In genomic region chr10:105140600-105140999, GRCh38 we compare ENCODE assay signal across 24 cellular contexts.
"Had no signal": no experiment of that assay in that cellular context is flagged by ENCODE, and none has a peak within 500 bp of the region (broad histone marks: within the 10 kb centered on the region; RNA-seq: fewer than 3 reads in every experiment).

No MANE protein-coding gene starts in this region.

- H3K4me3 ChIP-seq: colonic mucosa, coronary artery, dorsolateral prefrontal cortex, esophagus muscularis mucosa, esophagus squamous epithelium, gastrocnemius medialis, gastroesophageal sphincter, heart left ventricle, heart right ventricle had no signal

- H3K36me3 ChIP-seq: colonic mucosa, esophagus muscularis mucosa, esophagus squamous epithelium, gastrocnemius medialis, gastroesophageal sphincter, heart left ventricle, heart right ventricle had no signal

- ATAC-seq: effector memory CD8-positive, alpha-beta T cell; esophagus mucosa; foreskin keratinocyte; gastrocnemius medialis; gastroesophageal sphincter; heart left ventricle; heart right ventricle had no signal

- H3K4me1 ChIP-seq: colonic mucosa, esophagus muscularis mucosa, esophagus squamous epithelium, foreskin keratinocyte, gastrocnemius medialis, gastroesophageal sphincter, heart left ventricle, heart right ventricle had no signal

- H3K9me3 ChIP-seq: colonic mucosa, esophagus muscularis mucosa, esophagus squamous epithelium, gastrocnemius medialis, gastroesophageal sphincter, heart left ventricle, heart right ventricle had no signal

- H3K27ac ChIP-seq: colonic mucosa, coronary artery, dorsolateral prefrontal cortex, epithelial cell of prostate, esophagus muscularis mucosa, esophagus squamous epithelium, foreskin keratinocyte, gastrocnemius medialis, gastroesophageal sphincter, heart left ventricle, heart right ventricle had no signal

- H3K27me3 ChIP-seq: colonic mucosa, dorsolateral prefrontal cortex, esophagus muscularis mucosa, esophagus squamous epithelium, foreskin keratinocyte, gastrocnemius medialis, gastroesophageal sphincter, heart left ventricle, heart right ventricle had no signal

- DNase-seq: colonic mucosa; cortex of kidney; dermis blood vessel endothelial cell; dorsolateral prefrontal cortex; effector CD4-positive, alpha-beta T cell; effector CD8-positive, alpha-beta T cell; effector memory CD4-positive, alpha-beta T cell; effector memory CD8-positive, alpha-beta T cell; endodermal cell; erythroblast; esophagus squamous epithelium; foreskin fibroblast; foreskin keratinocyte; foreskin melanocyte; gastrocnemius medialis; glutamatergic neuron; head of caudate nucleus; heart left ventricle; heart right ventricle had no signal
